Comparison of ENCODE assay signal across 18 cellular contexts in the genomic region with DNA sequence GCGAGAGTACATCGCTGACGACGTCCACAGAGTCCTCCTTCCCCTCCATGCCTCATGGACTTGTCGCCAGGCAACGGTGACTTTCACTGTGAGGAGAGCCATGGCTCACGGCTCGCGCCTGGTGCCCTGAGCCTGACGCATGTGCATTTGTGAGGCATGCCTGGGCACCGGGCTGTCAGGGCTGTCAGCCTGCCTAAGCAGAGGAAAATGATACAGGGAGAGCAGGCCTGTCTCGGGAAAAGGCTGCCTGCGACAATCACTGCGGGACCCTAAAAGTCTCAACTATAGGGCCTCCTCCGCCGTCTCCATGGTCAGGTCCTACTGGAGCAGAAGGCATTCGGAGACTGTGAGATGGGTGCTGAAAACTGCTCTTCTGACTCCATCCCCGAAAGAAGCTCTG.
"Had no signal": no experiment of that assay in that cellular context is flagged by ENCODE, and none has a peak within 500 bp of the region (broad histone marks: within the 10 kb centered on the region; RNA-seq: fewer than 3 reads in every experiment).

No MANE protein-coding gene starts in this region.

- ATAC-seq: activated CD8-positive, alpha-beta T cell treated with anti-CD3 and anti-CD28 coated beads, Interleukin-2, amount 10 ng/mL, durations not matched to agents 7 days and 5 days; body of pancreas; gastroesophageal sphincter had no signal

- H3K27me3 Mint-ChIP-seq: activated naive CD4-positive, alpha-beta T cell treated with anti-CD3 and anti-CD28 coated beads, Interleukin-2, amount 50 U/mL, for 24 hours had no signal

- H3K4me1 Mint-ChIP-seq: activated naive CD4-positive, alpha-beta T cell treated with anti-CD3 and anti-CD28 coated beads, Interleukin-2, amount 50 U/mL, for 24 hours; neural progenitor cell had no signal

- H3K4me3 Mint-ChIP-seq: activated CD8-positive, alpha-beta T cell treated with anti-CD3 and anti-CD28 coated beads, Interleukin-2, amount 10 ng/mL, durations not matched to agents 7 days and 5 days; activated naive CD4-positive, alpha-beta T cell treated with anti-CD3 and anti-CD28 coated beads, Interleukin-2, amount 50 U/mL, for 24 hours; neural progenitor cell had no signal

- H3K27ac Mint-ChIP-seq: activated CD8-positive, alpha-beta T cell treated with anti-CD3 and anti-CD28 coated beads, Interleukin-2, amount 10 ng/mL, durations not matched to agents 7 days and 5 days; activated naive CD4-positive, alpha-beta T cell treated with anti-CD3 and anti-CD28 coated beads, Interleukin-2, amount 50 U/mL, for 24 hours; neural progenitor cell had no signal

- DNase-seq: activated CD4-positive, alpha-beta T cell treated with anti-CD3 and anti-CD28 coated beads for 4 hours; activated CD8-positive, alpha-beta T cell treated with anti-CD3 and anti-CD28 coated beads, Interleukin-2, amount 10 ng/mL, durations not matched to agents 7 days and 5 days; central memory CD4-positive, alpha-beta T cell; cortex of kidney; effector CD8-positive, alpha-beta T cell; midbrain; retina; T-helper 9 cell; thyroid gland; uterus; WERI-Rb-1 had no signal

- H3K4me2 ChIP-seq: neural progenitor cell had no signal

- H3K9me3 Mint-ChIP-seq: activated naive CD4-positive, alpha-beta T cell treated with anti-CD3 and anti-CD28 coated beads, Interleukin-2, amount 50 U/mL, for 24 hours had no signal

- H2AFZ ChIP-seq: neural progenitor cell, parathyroid adenoma had no signal

- H3K27me3 ChIP-seq: body of pancreas, gastroesophageal sphincter, neural progenitor cell, thyroid gland, uterus had no signal

- H3K9me3 ChIP-seq: body of pancreas, gastroesophageal sphincter, thyroid gland, uterus had no signal

- H3K4me1 ChIP-seq: body of pancreas, gastroesophageal sphincter, neural progenitor cell, parathyroid adenoma, thyroid gland, uterus had no signal

- H3K27ac ChIP-seq: body of pancreas, epithelial cell of prostate, gastroesophageal sphincter, neural progenitor cell, parathyroid adenoma, skin epidermis, thyroid gland, uterus, WERI-Rb-1 had no signal

- H3K4me3 ChIP-seq: body of pancreas, gastroesophageal sphincter, neural progenitor cell, skin epidermis, thyroid gland, uterus had no signal

- H3K36me3 ChIP-seq: gastroesophageal sphincter, neural progenitor cell, thyroid gland, uterus, WERI-Rb-1 had no signal

- H3K36me3 Mint-ChIP-seq: activated naive CD4-positive, alpha-beta T cell treated with anti-CD3 and anti-CD28 coated beads, Interleukin-2, amount 50 U/mL, for 24 hours; neural progenitor cell had no signal

- H3K9ac ChIP-seq: neural progenitor cell, parathyroid adenoma had no signal
